Comparison of ENCODE assay signal across 18 cellular contexts in genomic region chr7:15866753-15867152, GRCh38.
DNase-seq lines count a peak whose midpoint lies in the region; ATAC-seq and TF ChIP-seq lines count a peak whose summit lies in the region.
"Had no signal": no experiment of that assay in that cellular context is flagged by ENCODE, and none has a peak within 500 bp of the region (broad histone marks: within the 10 kb centered on the region; RNA-seq: fewer than 3 reads in every experiment).

No MANE protein-coding gene starts in this region.

- peak overlapping the region; percentile 0; the same call in 1 of the 2 replicates for H3K27ac Mint-ChIP-seq in GM23338
- no peak overlapping the region for H3K27ac Mint-ChIP-seq in activated CD8-positive, alpha-beta memory T cell treated with anti-CD3 and anti-CD28 coated beads, Interleukin-2, amount 10 ng/mL, durations not matched to agents 7 days and 5 days
- H3K27ac Mint-ChIP-seq: B cell; CD4-positive, alpha-beta T cell; CD8-positive, alpha-beta T cell had no signal

- H3K4me3 ChIP-seq in GM23338, result no peak overlapping the region
- no peak overlapping the region for H3K4me3 ChIP-seq in fibroblast of the aortic adventitia (ENCODE audit: low read depth, low read length)
- H3K4me3 ChIP-seq: A549; BLaER1 treated with 17β-estradiol and CSF1 and Interleukin-3, amounts not matched to agents 10 nM and 100 nM had no signal

- no peaks in the 10 kb centered on the region for H4K20me1 ChIP-seq in GM23338 (replicated peaks; ENCODE audit: insufficient read depth)
- H4K20me1 ChIP-seq: BLaER1 treated with 17β-estradiol and CSF1 and Interleukin-3, amounts not matched to agents 10 nM and 100 nM had no signal

- H3K4me2 ChIP-seq in GM23338, result peak overlapping the region; percentile 53; the same call in 1 of the 2 replicates
- H3K4me2 ChIP-seq: A549; BLaER1 treated with 17β-estradiol and CSF1 and Interleukin-3, amounts not matched to agents 10 nM and 100 nM had no signal

- no peaks in the 10 kb centered on the region for H3K27me3 ChIP-seq in GM23338 (ENCODE audit: insufficient read depth)
- H3K27me3 ChIP-seq: BLaER1 treated with 17β-estradiol and CSF1 and Interleukin-3, amounts not matched to agents 10 nM and 100 nM had no signal

- H2AFZ ChIP-seq in GM23338, result no peak overlapping the region

- peaks cover 7% of the 10 kb centered on the region for H3K4me1 Mint-ChIP-seq in GM23338
- no peaks in the 10 kb centered on the region for H3K4me1 Mint-ChIP-seq in activated CD8-positive, alpha-beta memory T cell treated with anti-CD3 and anti-CD28 coated beads, Interleukin-2, amount 10 ng/mL, durations not matched to agents 7 days and 5 days
- H3K4me1 Mint-ChIP-seq: B cell had no signal

- H3K9me3 Mint-ChIP-seq in GM23338, result no peaks in the 10 kb centered on the region
- H3K9me3 Mint-ChIP-seq in activated CD8-positive, alpha-beta memory T cell treated with anti-CD3 and anti-CD28 coated beads, Interleukin-2, amount 10 ng/mL, durations not matched to agents 7 days and 5 days (ENCODE audit: low read depth), result no peaks in the 10 kb centered on the region

- H3F3A ChIP-seq in GM23338 (replicated peaks; ENCODE audit: low read depth), result no peaks in the 10 kb centered on the region

- no peaks in the 10 kb centered on the region for H3K36me3 Mint-ChIP-seq in GM23338 (ENCODE audit: low read depth)
- no peaks in the 10 kb centered on the region for H3K36me3 Mint-ChIP-seq in activated CD8-positive, alpha-beta memory T cell treated with anti-CD3 and anti-CD28 coated beads, Interleukin-2, amount 10 ng/mL, durations not matched to agents 7 days and 5 days
- H3K36me3 Mint-ChIP-seq: CD8-positive, alpha-beta T cell had no signal

- H3K27me3 Mint-ChIP-seq in GM23338 (ENCODE audit: insufficient read depth, low read depth, poor library complexity), result no peaks in the 10 kb centered on the region
- no peaks in the 10 kb centered on the region for H3K27me3 Mint-ChIP-seq in activated CD8-positive, alpha-beta memory T cell treated with anti-CD3 and anti-CD28 coated beads, Interleukin-2, amount 10 ng/mL, durations not matched to agents 7 days and 5 days
- H3K27me3 Mint-ChIP-seq: B cell; CD4-positive, alpha-beta T cell had no signal

- ATAC-seq in GM23338 (no peak), GM21737 (IDR thresholded peaks at IDR 0.05; ENCODE audit: unreplicated experiment) (no peak)
- ATAC-seq in activated CD8-positive, alpha-beta memory T cell treated with anti-CD3 and anti-CD28 coated beads, Interleukin-2, amount 10 ng/mL, durations not matched to agents 7 days and 5 days, result no peak
- ATAC-seq: A549; CD8-positive, alpha-beta T cell had no signal

- no peaks in the 10 kb centered on the region for H3K79me2 ChIP-seq in GM23338 (replicated peaks; ENCODE audit: insufficient read depth)

- no peaks in the 10 kb centered on the region for H3K36me3 ChIP-seq in GM23338 (ENCODE audit: insufficient read depth)
- H3K36me3 ChIP-seq: BLaER1 treated with 17β-estradiol and CSF1 and Interleukin-3, amounts not matched to agents 10 nM and 100 nM had no signal

- CTCF ChIA-PET in activated CD8-positive, alpha-beta memory T cell treated with anti-CD3 and anti-CD28 coated beads, Interleukin-2, amount 10 ng/mL, durations not matched to agents 7 days and 5 days (lab: Charles Lee), result no interaction called here

- no peak overlapping the region for H3K27ac ChIP-seq in GM23338 (ENCODE audit: low read depth)
- H3K27ac ChIP-seq: 22Rv1; A549; BLaER1 treated with 17β-estradiol and CSF1 and Interleukin-3, amounts not matched to agents 10 nM and 100 nM; C4-2B had no signal

- H3K4me1 ChIP-seq in GM23338 (ENCODE audit: insufficient read depth), result peaks cover 13% of the 10 kb centered on the region; the same call in 1 of the 2 replicates
- H3K4me1 ChIP-seq: A549; BLaER1 treated with 17β-estradiol and CSF1 and Interleukin-3, amounts not matched to agents 10 nM and 100 nM; Caco-2 had no signal

- TF ChIP-seq CTCF in GM23338 (conservative IDR thresholded peaks at IDR 0.05; ENCODE audit: low read depth in 2 of 2), result no peak
- TF ChIP-seq CTCF in fibroblast of the aortic adventitia (IDR thresholded peaks at IDR 0.05; ENCODE audit: insufficient read depth, low read length), result no peak

- peak; percentile 9 for DNase-seq in NCI-H1092 treated with DMSO at 0.1 percent for 48 hours (lab: John Stamatoyannopoulos, UW)
- DNase-seq in NCI-H1092 (lab: John Stamatoyannopoulos, UW), result no peak
- no peak for DNase-seq in GM23338 (ENCODE audit: low spot score)
- peak; percentile 28 for DNase-seq in fibroblast of the aortic adventitia (ENCODE audit: low read depth)
- DNase-seq in activated CD8-positive, alpha-beta memory T cell treated with anti-CD3 and anti-CD28 coated beads, Interleukin-2, amount 10 ng/mL, durations not matched to agents 7 days and 5 days, result no peak
- DNase-seq: AML-193; Caco-2; Calu3; CD4-positive, alpha-beta T cell; CD8-positive, alpha-beta T cell; DMS79 treated with DMSO at 0.1 percent for 48 hours; GF-D8 had no signal

- peaks cover 6% of the 10 kb centered on the region; the same call in 1 of the 2 replicates for H3K9me2 ChIP-seq in GM23338 (ENCODE audit: insufficient read depth)

- no peak overlapping the region for H3K4me3 Mint-ChIP-seq in GM23338
- H3K4me3 Mint-ChIP-seq in activated CD8-positive, alpha-beta memory T cell treated with anti-CD3 and anti-CD28 coated beads, Interleukin-2, amount 10 ng/mL, durations not matched to agents 7 days and 5 days, result no peak overlapping the region
- H3K4me3 Mint-ChIP-seq: B cell; CD4-positive, alpha-beta T cell; CD8-positive, alpha-beta T cell had no signal

TF ChIP-seq in GM23338, 12 proteins besides CTCF, POLR2A, EP300 and RAD21 (continues in another document):
- TF ChIP-seq REST (IDR thresholded peaks at IDR 0.05; ENCODE audit: unreplicated experiment) (no peak), ETS1 (IDR thresholded peaks at IDR 0.05) (no peak), JUNB (IDR thresholded peaks at IDR 0.05; ENCODE audit: unreplicated experiment) (no peak), ZNF331 (CRISPR knock-in tag; IDR thresholded peaks at IDR 0.05; ENCODE audit: low read depth) (no peak), EZH2phosphoT487 (IDR thresholded peaks at IDR 0.05; ENCODE audit: unreplicated experiment) (no peak), POLR2AphosphoS5 (IDR thresholded peaks at IDR 0.05; ENCODE audit: low read depth) (no peak), NANOG (IDR thresholded peaks at IDR 0.05; ENCODE audit: borderline replicate concordance) (no peak)

Comparison
In these comparisons a context has a peak if more than half of its experiments do, and no peak if none do; other contexts are left out.
1. DNase-seq: peak in NCI-H1092 treated with DMSO at 0.1 percent for 48 hours (single experiment) and fibroblast of the aortic adventitia (single experiment); none in NCI-H1092 (single experiment), GM23338 (single experiment) and activated CD8-positive, alpha-beta memory T cell treated with anti-CD3 and anti-CD28 coated beads, Interleukin-2, amount 10 ng/mL, durations not matched to agents 7 days and 5 days (single experiment).